ENCODE assay signal across 8 cellular contexts in genomic region chr19:41895745-41896580, GRCh38. TPM values are rescaled to one million over a fixed set of nuclear protein-coding genes. Genes with fewer than 3 reads are reported as not detected.
DNase-seq lines count a peak whose midpoint lies in the region; ATAC-seq and TF ChIP-seq lines count a peak whose summit lies in the region.
"Had no signal": no experiment of that assay in that cellular context is flagged by ENCODE, and none has a peak within 500 bp of the region (broad histone marks: within the 10 kb centered on the region; RNA-seq: fewer than 3 reads in every experiment).

No MANE protein-coding gene starts in this region.

- DNase-seq in MM.1S (no peak), endodermal cell (no peak), NK-92 (lab: John Stamatoyannopoulos, UW; ENCODE audit: unreplicated experiment) (no peak)
- DNase-seq: body of pancreas, left cardiac atrium had no signal

- no peaks in the 10 kb centered on the region for H3K9me3 Mint-ChIP-seq in endodermal cell

- no peaks in the 10 kb centered on the region for H3K27me3 ChIP-seq in BLaER1
- no peaks in the 10 kb centered on the region for H3K27me3 ChIP-seq in MM.1S (replicated peaks; ENCODE audit: insufficient read depth, low read length)
- no peaks in the 10 kb centered on the region for H3K27me3 ChIP-seq in endodermal cell (ENCODE audit: control insufficient read depth, insufficient read depth, low read length, poor library complexity, severe bottlenecking)
- H3K27me3 ChIP-seq: body of pancreas had no signal

- no peaks in the 10 kb centered on the region for H3K4me1 Mint-ChIP-seq in endodermal cell

- H3K27ac Mint-ChIP-seq in endodermal cell, result no peak overlapping the region

- H2AFZ ChIP-seq in MM.1S (ENCODE audit: low read length), result no peak overlapping the region

- ATAC-seq in GM19328 (IDR thresholded peaks at IDR 0.05; ENCODE audit: unreplicated experiment) (no peak), HG02970 (IDR thresholded peaks at IDR 0.05; ENCODE audit: low FRiP score, unreplicated experiment) (no peak)
- ATAC-seq: body of pancreas had no signal

- no peak overlapping the region for H3K4me3 Mint-ChIP-seq in endodermal cell

- H3K4me3 ChIP-seq in BLaER1, result no peak overlapping the region
- no peak overlapping the region for H3K4me3 ChIP-seq in MM.1S (ENCODE audit: low read length)
- no peak overlapping the region for H3K4me3 ChIP-seq in endodermal cell (ENCODE audit: low read length)
- H3K4me3 ChIP-seq: body of pancreas had no signal

- no peaks in the 10 kb centered on the region for H3K9me2 ChIP-seq in MM.1S (replicated peaks; ENCODE audit: insufficient read depth, low read length)

- H3K27ac ChIP-seq in BLaER1, result peak overlapping the region; percentile 13; the same call in 1 of the 2 replicates
- no peak overlapping the region for H3K27ac ChIP-seq in MM.1S (ENCODE audit: low read length)
- no peak overlapping the region for H3K27ac ChIP-seq in endodermal cell (ENCODE audit: low read depth, low read length)
- H3K27ac ChIP-seq: body of pancreas had no signal

- WGBS in endodermal cell (ENCODE audit: insufficient coverage in 1 of 2, insufficient read length in 1 of 2), 2 experiments, result 90 to 91% methylated on average over 13 to 19 of the region's 19 CpGs

- peaks cover 27% of the 10 kb centered on the region for H3K4me1 ChIP-seq in BLaER1
- no peaks in the 10 kb centered on the region for H3K4me1 ChIP-seq in MM.1S (ENCODE audit: low read length)
- no peaks in the 10 kb centered on the region for H3K4me1 ChIP-seq in endodermal cell (ENCODE audit: control insufficient read depth, insufficient read depth, low read length)
- H3K4me1 ChIP-seq: body of pancreas had no signal

- no peak overlapping the region for H3K4me2 ChIP-seq in BLaER1
- no peak overlapping the region for H3K4me2 ChIP-seq in MM.1S (ENCODE audit: low read depth, low read length)

- H4K20me1 ChIP-seq in BLaER1 (peaks cover 51% of the 10 kb centered on the region), MM.1S (ENCODE audit: insufficient read depth, low read length) (no peaks in the 10 kb centered on the region)

- no peaks in the 10 kb centered on the region for H3K9me3 ChIP-seq in BLaER1
- H3K9me3 ChIP-seq in MM.1S (replicated peaks; ENCODE audit: insufficient read depth, low read length), result no peaks in the 10 kb centered on the region
- no peaks in the 10 kb centered on the region for H3K9me3 ChIP-seq in endodermal cell (ENCODE audit: control insufficient read depth, low read length)
- H3K9me3 ChIP-seq: body of pancreas had no signal

- H3F3A ChIP-seq in MM.1S (ENCODE audit: insufficient read depth, low read length), result no peaks in the 10 kb centered on the region

- H3K36me3 ChIP-seq in BLaER1, result peaks cover 82% of the 10 kb centered on the region
- no peaks in the 10 kb centered on the region for H3K36me3 ChIP-seq in MM.1S (replicated peaks; ENCODE audit: insufficient read depth, low read length)
- H3K36me3 ChIP-seq in endodermal cell (ENCODE audit: control insufficient read depth, insufficient read depth, low read length), result peaks cover 37% of the 10 kb centered on the region

- H3K79me2 ChIP-seq in MM.1S (ENCODE audit: low read length), result no peaks in the 10 kb centered on the region

- TF ChIP-seq CTCF in MM.1S (IDR thresholded peaks at IDR 0.05; ENCODE audit: low read length) (peak; percentile 32), endodermal cell (conservative IDR thresholded peaks at IDR 0.05) (peak; percentile 65)

- no peaks in the 10 kb centered on the region for H3K27me3 Mint-ChIP-seq in endodermal cell (ENCODE audit: insufficient read depth)

- peaks cover 42% of the 10 kb centered on the region for H3K36me3 Mint-ChIP-seq in endodermal cell (ENCODE audit: low read depth)

- H3K9ac ChIP-seq in BLaER1 (no peak overlapping the region), MM.1S (ENCODE audit: low read length) (no peak overlapping the region), endodermal cell (ENCODE audit: extremely low read depth, low read length, poor library complexity, severe bottlenecking) (no peak overlapping the region)

RNA-seq across cellular contexts. Expression of gene ARHGEF1, which starts 13.0 kb away (rescaled TPM):
- total RNA-seq in endodermal cell, result 100 to 1,000 TPM in 1 of 2 donors, 10 to 100 TPM in 1; 89.9 to 116 TPM
- 48.7 TPM for polyA plus RNA-seq in endodermal cell (2013, experiment 1 of 2)
- polyA plus RNA-seq in endodermal cell (2013, experiment 2 of 2), result 35.1 TPM

RNA-seq across cellular contexts. Expression of gene CD79A, which starts 18.9 kb away (rescaled TPM):
- not detected for total RNA-seq in endodermal cell
- polyA plus RNA-seq in endodermal cell (2013, experiment 1 of 2), result 0.43 TPM
- 0.58 TPM for polyA plus RNA-seq in endodermal cell (2013, experiment 2 of 2)
- total RNA-seq: body of pancreas had no signal

RNA-seq across cellular contexts. Expression of gene ERFL, which starts 32.3 kb away (rescaled TPM):
- total RNA-seq in endodermal cell, result under 1 TPM; 0.13 to 0.53 TPM
- 0.25 TPM for polyA plus RNA-seq in endodermal cell (2013, experiment 1 of 2)
- polyA plus RNA-seq in endodermal cell (2013, experiment 2 of 2), result 0.29 TPM
- total RNA-seq: body of pancreas had no signal

RNA-seq across cellular contexts. Expression of gene RPS19, which starts 35.9 kb away (rescaled TPM):
- total RNA-seq in endodermal cell, result 1,000 to 10,000 TPM; 2,321 to 2,418 TPM
- polyA plus RNA-seq in endodermal cell (2013, experiment 1 of 2), result 4,136 TPM
- 3,965 TPM for polyA plus RNA-seq in endodermal cell (2013, experiment 2 of 2)

RNA-seq across cellular contexts. Expression of gene DMRTC2, which starts 51.1 kb away (rescaled TPM):
- total RNA-seq in endodermal cell, result not detected
- not detected for polyA plus RNA-seq in endodermal cell (2013, experiment 1 of 2)
- polyA plus RNA-seq in endodermal cell (2013, experiment 2 of 2), result not detected
- total RNA-seq: body of pancreas, left cardiac atrium had no signal
